In genomic region chr6:1322725-1323219, GRCh38 we compare ENCODE assay signal across 1 cellular context.
A peak's percentile ranks its signal among the peaks of the same experiment; 100 is the strongest.
TF ChIP-seq lines count a peak whose summit lies in the region.

No MANE protein-coding gene starts in this region.

TF ChIP-seq in HepG2, 621 proteins besides CTCF, POLR2A, EP300 and RAD21 (continued from another document and continues in another):
- TF ChIP-seq THAP9 (CRISPR knock-in tag; IDR thresholded peaks at IDR 0.05; ENCODE audit: borderline replicate concordance) (no peak), ZC3H13 (CRISPR knock-in tag; IDR thresholded peaks at IDR 0.05) (0 out of 2 replicates have a peak, but pooled peaks have one; percentile 43), ZNF136 (CRISPR knock-in tag; IDR thresholded peaks at IDR 0.05; ENCODE audit: low read depth) (no peak), HDAC2 (CRISPR knock-in tag; IDR thresholded peaks at IDR 0.05) (peak; percentile 63), ZNF607 (CRISPR knock-in tag; IDR thresholded peaks at IDR 0.05; ENCODE audit: borderline replicate concordance) (peak; percentile 32; the same call in 1 of the 2 replicates), ZBTB2 (CRISPR knock-in tag; IDR thresholded peaks at IDR 0.05; ENCODE audit: low read depth) (no peak), POGK (CRISPR knock-in tag; conservative IDR thresholded peaks at IDR 0.05) (0 out of 2 replicates have a peak, but pooled peaks have one; percentile 66), ZNF552 (CRISPR knock-in tag; IDR thresholded peaks at IDR 0.05; ENCODE audit: borderline replicate concordance) (no peak), ZNF547 (CRISPR knock-in tag; IDR thresholded peaks at IDR 0.05) (no peak), CHCHD3 (CRISPR knock-in tag; IDR thresholded peaks at IDR 0.05) (no peak), DNMT3B (CRISPR knock-in tag; conservative IDR thresholded peaks at IDR 0.05) (0 out of 2 replicates have a peak, but pooled peaks have one; percentile 24), ZNF614 (CRISPR knock-in tag; IDR thresholded peaks at IDR 0.05; ENCODE audit: borderline replicate concordance) (peak; percentile 77; the same call in 1 of the 2 replicates), MYC (CRISPR knock-in tag; IDR thresholded peaks at IDR 0.05; ENCODE audit: borderline replicate concordance) (peak; percentile 34; the same call in 1 of the 2 replicates), NFKBIZ (CRISPR knock-in tag; IDR thresholded peaks at IDR 0.05) (peak; percentile 57; the same call in 1 of the 2 replicates), NFE2 (CRISPR knock-in tag; IDR thresholded peaks at IDR 0.05) (no peak), ZFX (CRISPR knock-in tag; IDR thresholded peaks at IDR 0.05; ENCODE audit: low read depth) (peak; percentile 38; the same call in 1 of the 2 replicates), PPARG (CRISPR knock-in tag; conservative IDR thresholded peaks at IDR 0.05) (no peak; the same call in 1 of the 2 replicates), CENPBD1 (CRISPR knock-in tag; IDR thresholded peaks at IDR 0.05; ENCODE audit: borderline replicate concordance, low read depth) (0 out of 2 replicates have a peak, but pooled peaks have one; percentile 67), TARDBP (CRISPR knock-in tag; IDR thresholded peaks at IDR 0.05) (0 out of 2 replicates have a peak, but pooled peaks have one; percentile 27), FOXA1 (IDR thresholded peaks at IDR 0.05) (peak; percentile 44; the same call in 1 of the 2 replicates), FOXA1 (CRISPR knock-in tag; IDR thresholded peaks at IDR 0.05) (peak; percentile 93), ZNF350 (CRISPR knock-in tag; IDR thresholded peaks at IDR 0.05; ENCODE audit: borderline replicate concordance, low read depth) (peak; percentile 69; the same call in 1 of the 2 replicates), SKIL (CRISPR knock-in tag; IDR thresholded peaks at IDR 0.05; ENCODE audit: borderline replicate concordance) (no peak), ZNF143 (CRISPR knock-in tag; IDR thresholded peaks at IDR 0.05) (no peak), ZFY (CRISPR knock-in tag; IDR thresholded peaks at IDR 0.05) (no peak), ELF3 (CRISPR knock-in tag; IDR thresholded peaks at IDR 0.05) (peak; percentile 37), ZNF12 (CRISPR knock-in tag; IDR thresholded peaks at IDR 0.05) (peak; percentile 45; the same call in 1 of the 2 replicates), ZNF629 (CRISPR knock-in tag; conservative IDR thresholded peaks at IDR 0.05) (peak; percentile 66), ELF1 (CRISPR knock-in tag; IDR thresholded peaks at IDR 0.05) (0 out of 2 replicates have a peak, but pooled peaks have one; percentile 13), RCOR2 (CRISPR knock-in tag; IDR thresholded peaks at IDR 0.05) (peak; percentile 93), ATF5 (CRISPR knock-in tag; IDR thresholded peaks at IDR 0.05; ENCODE audit: low read depth) (no peak), ZNF7 (CRISPR knock-in tag; IDR thresholded peaks at IDR 0.05) (no peak), ZBTB1 (CRISPR knock-in tag; IDR thresholded peaks at IDR 0.05; ENCODE audit: borderline replicate concordance) (no peak), MZF1 (CRISPR knock-in tag; IDR thresholded peaks at IDR 0.05; ENCODE audit: borderline replicate concordance) (no peak), SALL1 (CRISPR knock-in tag; IDR thresholded peaks at IDR 0.05) (peak; percentile 82), KAT8 (CRISPR knock-in tag; IDR thresholded peaks at IDR 0.05) (peak; percentile 64), ZNF816 (CRISPR knock-in tag; IDR thresholded peaks at IDR 0.05; ENCODE audit: borderline replicate concordance) (peak; percentile 20; the same call in 1 of the 2 replicates), EHMT2 (IDR thresholded peaks at IDR 0.05; ENCODE audit: borderline replicate concordance, low read depth, low read length) (peak; percentile 90), ZNF879 (CRISPR knock-in tag; IDR thresholded peaks at IDR 0.05) (no peak), RFXANK (CRISPR knock-in tag; IDR thresholded peaks at IDR 0.05) (no peak), GATAD2A (CRISPR knock-in tag; IDR thresholded peaks at IDR 0.05) (peak; percentile 92)
- TF ChIP-seq, protein P1, sequence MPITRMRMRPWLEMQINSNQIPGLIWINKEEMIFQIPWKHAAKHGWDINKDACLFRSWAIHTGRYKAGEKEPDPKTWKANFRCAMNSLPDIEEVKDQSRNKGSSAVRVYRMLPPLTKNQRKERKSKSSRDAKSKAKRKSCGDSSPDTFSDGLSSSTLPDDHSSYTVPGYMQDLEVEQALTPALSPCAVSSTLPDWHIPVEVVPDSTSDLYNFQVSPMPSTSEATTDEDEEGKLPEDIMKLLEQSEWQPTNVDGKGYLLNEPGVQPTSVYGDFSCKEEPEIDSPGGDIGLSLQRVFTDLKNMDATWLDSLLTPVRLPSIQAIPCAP (CRISPR knock-in tag; IDR thresholded peaks at IDR 0.05; ENCODE audit: low read depth) = no peak
- TF ChIP-seq, protein P2, sequence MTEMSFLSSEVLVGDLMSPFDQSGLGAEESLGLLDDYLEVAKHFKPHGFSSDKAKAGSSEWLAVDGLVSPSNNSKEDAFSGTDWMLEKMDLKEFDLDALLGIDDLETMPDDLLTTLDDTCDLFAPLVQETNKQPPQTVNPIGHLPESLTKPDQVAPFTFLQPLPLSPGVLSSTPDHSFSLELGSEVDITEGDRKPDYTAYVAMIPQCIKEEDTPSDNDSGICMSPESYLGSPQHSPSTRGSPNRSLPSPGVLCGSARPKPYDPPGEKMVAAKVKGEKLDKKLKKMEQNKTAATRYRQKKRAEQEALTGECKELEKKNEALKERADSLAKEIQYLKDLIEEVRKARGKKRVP (CRISPR knock-in tag; IDR thresholded peaks at IDR 0.05) = peak in 1 of 2 experiments; percentile 97; a peak in 2 of 4 replicates
- TF ChIP-seq, protein P3, sequence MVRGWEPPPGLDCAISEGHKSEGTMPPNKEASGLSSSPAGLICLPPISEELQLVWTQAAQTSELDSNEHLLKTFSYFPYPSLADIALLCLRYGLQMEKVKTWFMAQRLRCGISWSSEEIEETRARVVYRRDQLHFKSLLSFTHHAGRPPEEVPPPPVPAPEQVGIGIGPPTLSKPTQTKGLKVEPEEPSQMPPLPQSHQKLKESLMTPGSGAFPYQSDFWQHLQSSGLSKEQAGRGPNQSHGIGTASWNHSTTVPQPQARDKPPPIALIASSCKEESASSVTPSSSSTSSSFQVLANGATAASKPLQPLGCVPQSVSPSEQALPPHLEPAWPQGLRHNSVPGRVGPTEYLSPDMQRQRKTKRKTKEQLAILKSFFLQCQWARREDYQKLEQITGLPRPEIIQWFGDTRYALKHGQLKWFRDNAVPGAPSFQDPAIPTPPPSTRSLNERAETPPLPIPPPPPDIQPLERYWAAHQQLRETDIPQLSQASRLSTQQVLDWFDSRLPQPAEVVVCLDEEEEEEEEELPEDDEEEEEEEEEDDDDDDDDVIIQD (CRISPR knock-in tag; IDR thresholded peaks at IDR 0.05; ENCODE audit: low read depth) = peak; percentile 16; the same call in 1 of the 2 replicates
- TF ChIP-seq, protein P4, sequence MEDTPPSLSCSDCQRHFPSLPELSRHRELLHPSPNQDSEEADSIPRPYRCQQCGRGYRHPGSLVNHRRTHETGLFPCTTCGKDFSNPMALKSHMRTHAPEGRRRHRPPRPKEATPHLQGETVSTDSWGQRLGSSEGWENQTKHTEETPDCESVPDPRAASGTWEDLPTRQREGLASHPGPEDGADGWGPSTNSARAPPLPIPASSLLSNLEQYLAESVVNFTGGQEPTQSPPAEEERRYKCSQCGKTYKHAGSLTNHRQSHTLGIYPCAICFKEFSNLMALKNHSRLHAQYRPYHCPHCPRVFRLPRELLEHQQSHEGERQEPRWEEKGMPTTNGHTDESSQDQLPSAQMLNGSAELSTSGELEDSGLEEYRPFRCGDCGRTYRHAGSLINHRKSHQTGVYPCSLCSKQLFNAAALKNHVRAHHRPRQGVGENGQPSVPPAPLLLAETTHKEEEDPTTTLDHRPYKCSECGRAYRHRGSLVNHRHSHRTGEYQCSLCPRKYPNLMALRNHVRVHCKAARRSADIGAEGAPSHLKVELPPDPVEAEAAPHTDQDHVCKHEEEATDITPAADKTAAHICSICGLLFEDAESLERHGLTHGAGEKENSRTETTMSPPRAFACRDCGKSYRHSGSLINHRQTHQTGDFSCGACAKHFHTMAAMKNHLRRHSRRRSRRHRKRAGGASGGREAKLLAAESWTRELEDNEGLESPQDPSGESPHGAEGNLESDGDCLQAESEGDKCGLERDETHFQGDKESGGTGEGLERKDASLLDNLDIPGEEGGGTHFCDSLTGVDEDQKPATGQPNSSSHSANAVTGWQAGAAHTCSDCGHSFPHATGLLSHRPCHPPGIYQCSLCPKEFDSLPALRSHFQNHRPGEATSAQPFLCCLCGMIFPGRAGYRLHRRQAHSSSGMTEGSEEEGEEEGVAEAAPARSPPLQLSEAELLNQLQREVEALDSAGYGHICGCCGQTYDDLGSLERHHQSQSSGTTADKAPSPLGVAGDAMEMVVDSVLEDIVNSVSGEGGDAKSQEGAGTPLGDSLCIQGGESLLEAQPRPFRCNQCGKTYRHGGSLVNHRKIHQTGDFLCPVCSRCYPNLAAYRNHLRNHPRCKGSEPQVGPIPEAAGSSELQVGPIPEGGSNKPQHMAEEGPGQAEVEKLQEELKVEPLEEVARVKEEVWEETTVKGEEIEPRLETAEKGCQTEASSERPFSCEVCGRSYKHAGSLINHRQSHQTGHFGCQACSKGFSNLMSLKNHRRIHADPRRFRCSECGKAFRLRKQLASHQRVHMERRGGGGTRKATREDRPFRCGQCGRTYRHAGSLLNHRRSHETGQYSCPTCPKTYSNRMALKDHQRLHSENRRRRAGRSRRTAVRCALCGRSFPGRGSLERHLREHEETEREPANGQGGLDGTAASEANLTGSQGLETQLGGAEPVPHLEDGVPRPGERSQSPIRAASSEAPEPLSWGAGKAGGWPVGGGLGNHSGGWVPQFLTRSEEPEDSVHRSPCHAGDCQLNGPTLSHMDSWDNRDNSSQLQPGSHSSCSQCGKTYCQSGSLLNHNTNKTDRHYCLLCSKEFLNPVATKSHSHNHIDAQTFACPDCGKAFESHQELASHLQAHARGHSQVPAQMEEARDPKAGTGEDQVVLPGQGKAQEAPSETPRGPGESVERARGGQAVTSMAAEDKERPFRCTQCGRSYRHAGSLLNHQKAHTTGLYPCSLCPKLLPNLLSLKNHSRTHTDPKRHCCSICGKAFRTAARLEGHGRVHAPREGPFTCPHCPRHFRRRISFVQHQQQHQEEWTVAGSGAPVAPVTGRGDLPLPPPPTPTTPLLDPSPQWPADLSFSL (CRISPR knock-in tag; IDR thresholded peaks at IDR 0.05) = no peak
